17 cellular contexts compared by ENCODE assay signal in the genomic region with DNA sequence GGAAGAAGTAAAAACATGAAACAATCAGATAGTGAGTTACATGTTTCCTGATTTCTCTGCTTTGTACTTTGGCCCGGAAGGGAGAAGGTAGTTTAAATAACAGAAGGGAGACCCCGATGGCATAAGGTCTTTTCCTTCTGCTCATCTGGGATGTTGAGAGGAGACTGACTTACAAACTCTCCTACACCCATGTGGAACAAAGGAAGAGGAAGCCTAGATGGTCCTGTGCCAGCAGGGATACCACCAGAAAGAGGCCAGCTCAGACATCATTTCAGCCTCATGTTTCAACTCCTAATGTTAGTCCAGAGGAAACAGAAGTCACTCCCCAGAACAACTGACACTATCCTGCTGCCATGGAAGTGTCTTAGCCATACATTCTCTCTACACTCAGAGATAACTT.
DNase-seq lines count a peak whose midpoint lies in the region; ATAC-seq and TF ChIP-seq lines count a peak whose summit lies in the region.
"Had no signal": no experiment of that assay in that cellular context is flagged by ENCODE, and none has a peak within 500 bp of the region (broad histone marks: within the 10 kb centered on the region; RNA-seq: fewer than 3 reads in every experiment).

No MANE protein-coding gene starts in this region.

- H3K27me3 ChIP-seq in SK-N-SH (ENCODE audit: insufficient read depth) (no peaks in the 10 kb centered on the region), neural progenitor cell (no peaks in the 10 kb centered on the region), mesenchymal stem cell (ENCODE audit: control insufficient read depth in 1 of 2, insufficient read depth in 1 of 2, low read length in 2 of 2) (no peaks in the 10 kb centered on the region)
- H3K27me3 ChIP-seq: BLaER1 treated with 17β-estradiol and CSF1 and Interleukin-3, amounts not matched to agents 10 nM and 100 nM had no signal

- peaks cover 18% of the 10 kb centered on the region for H3K4me1 Mint-ChIP-seq in endothelial cell (ENCODE audit: unreplicated experiment)
- no peaks in the 10 kb centered on the region for H3K4me1 Mint-ChIP-seq in neural progenitor cell
- H3K4me1 Mint-ChIP-seq: CD8-positive, alpha-beta memory T cell; IgD-negative memory B cell had no signal

- no peak overlapping the region for H2BK5ac ChIP-seq in mesenchymal stem cell (ENCODE audit: low read depth, low read length, poor library complexity, severe bottlenecking)

- H2BK120ac ChIP-seq in mesenchymal stem cell (ENCODE audit: low read depth, low read length): no peak overlapping the region

- H3K4me1 ChIP-seq in SK-N-SH (ENCODE audit: control insufficient read depth in 1 of 2, insufficient read depth in 2 of 2, low read depth in 1 of 2, low read length in 1 of 2) (no peaks in the 10 kb centered on the region), neural progenitor cell (no peaks in the 10 kb centered on the region), mesenchymal stem cell (ENCODE audit: control insufficient read depth, insufficient read depth, low read depth, low read length) (no peaks in the 10 kb centered on the region)
- H3K4me1 ChIP-seq: BLaER1 treated with 17β-estradiol and CSF1 and Interleukin-3, amounts not matched to agents 10 nM and 100 nM had no signal

- WGBS in SK-N-SH (ENCODE audit: low lambda C conversion rate): 91% methylated on average over 2 of the region's 2 CpGs
- 90% methylated on average over 2 of the region's 2 CpGs for WGBS in mesenchymal stem cell

- H3K4me2 ChIP-seq in SK-N-SH (no peak overlapping the region), neural progenitor cell (no peak overlapping the region), mesenchymal stem cell (ENCODE audit: low read length, poor library complexity, severe bottlenecking) (no peak overlapping the region)
- H3K4me2 ChIP-seq: BLaER1 treated with 17β-estradiol and CSF1 and Interleukin-3, amounts not matched to agents 10 nM and 100 nM had no signal

- H3K9me3 ChIP-seq in SK-N-SH (no peaks in the 10 kb centered on the region), neural progenitor cell (ENCODE audit: low read depth) (no peaks in the 10 kb centered on the region), mesenchymal stem cell (ENCODE audit: control insufficient read depth, low read length) (peaks cover 27% of the 10 kb centered on the region)

- H3K79me2 ChIP-seq in SK-N-SH (ENCODE audit: insufficient read depth) (no peaks in the 10 kb centered on the region), neural progenitor cell (ENCODE audit: low read depth) (no peaks in the 10 kb centered on the region)

- no peak overlapping the region for H3K18ac ChIP-seq in mesenchymal stem cell (ENCODE audit: low read depth in 1 of 2, low read length in 2 of 2)

- H3K27ac ChIP-seq in SK-N-SH (ENCODE audit: low read depth in 2 of 2, low read length in 1 of 2): no peak overlapping the region
- H3K27ac ChIP-seq in neural progenitor cell: no peak overlapping the region
- no peak overlapping the region for H3K27ac ChIP-seq in mesenchymal stem cell (ENCODE audit: low read length, poor library complexity, severe bottlenecking)
- H3K27ac ChIP-seq: BLaER1 treated with 17β-estradiol and CSF1 and Interleukin-3, amounts not matched to agents 10 nM and 100 nM had no signal

- no peak for TF ChIP-seq EP300 in SK-N-SH (IDR thresholded peaks at IDR 0.05; ENCODE audit: borderline replicate concordance in 1 of 2, low read depth in 1 of 2, low read length in 1 of 2)

- H3K9me2 ChIP-seq in SK-N-SH: no peaks in the 10 kb centered on the region

- TF ChIP-seq CTCF in SK-N-SH (IDR thresholded peaks at IDR 0.05): no peak
- no peak for TF ChIP-seq CTCF in endothelial cell (IDR thresholded peaks at IDR 0.05; ENCODE audit: unreplicated experiment)
- TF ChIP-seq CTCF in neural progenitor cell (IDR thresholded peaks at IDR 0.05): no peak

- no peaks in the 10 kb centered on the region for H3K36me3 ChIP-seq in SK-N-SH (replicated peaks in 1 of 2; ENCODE audit: control insufficient read depth in 1 of 2, insufficient read depth in 2 of 2, low read length in 1 of 2)
- H3K36me3 ChIP-seq in neural progenitor cell: no peaks in the 10 kb centered on the region
- H3K36me3 ChIP-seq in mesenchymal stem cell (ENCODE audit: control insufficient read depth in 1 of 2, insufficient read depth in 2 of 2, low read depth in 1 of 2, low read length in 2 of 2): no peaks in the 10 kb centered on the region
- H3K36me3 ChIP-seq: BLaER1 treated with 17β-estradiol and CSF1 and Interleukin-3, amounts not matched to agents 10 nM and 100 nM had no signal

- no peaks in the 10 kb centered on the region for H3K9me3 Mint-ChIP-seq in endothelial cell (ENCODE audit: unreplicated experiment)
- H3K9me3 Mint-ChIP-seq in neural progenitor cell: peaks cover 8% of the 10 kb centered on the region

- no peak overlapping the region for H4K91ac ChIP-seq in mesenchymal stem cell (ENCODE audit: low read length)

- H4K8ac ChIP-seq in mesenchymal stem cell (ENCODE audit: low read length): no peak overlapping the region

- H3K4me3 ChIP-seq in SK-N-SH (ENCODE audit: low read depth in 2 of 2, low read length in 1 of 2) (no peak overlapping the region), neural progenitor cell (no peak overlapping the region), mesenchymal stem cell (ENCODE audit: insufficient read depth in 1 of 2, low read depth in 1 of 2, low read length in 2 of 2) (no peak overlapping the region)
- H3K4me3 ChIP-seq: BLaER1 treated with 17β-estradiol and CSF1 and Interleukin-3, amounts not matched to agents 10 nM and 100 nM had no signal

- H3F3A ChIP-seq in SK-N-SH (replicated peaks; ENCODE audit: insufficient read depth) (no peaks in the 10 kb centered on the region), neural progenitor cell (ENCODE audit: low read depth) (peaks cover 10% of the 10 kb centered on the region)

- no peak overlapping the region for H3K14ac ChIP-seq in mesenchymal stem cell (ENCODE audit: low read length in 2 of 2)

- H3K9ac ChIP-seq in SK-N-SH (no peak overlapping the region), neural progenitor cell (no peak overlapping the region), mesenchymal stem cell (ENCODE audit: low read length) (no peak overlapping the region)
- H3K9ac ChIP-seq: BLaER1 treated with 17β-estradiol and CSF1 and Interleukin-3, amounts not matched to agents 10 nM and 100 nM had no signal

- POLR2A ChIA-PET in SK-N-SH (lab: Yijun Ruan, JAX): interaction anchor here (0.6 kb wide), 1 partner anchor 122 kb away, joined by 4 read pairs; no protein-coding TSS in a partner anchor

- H2BK12ac ChIP-seq in mesenchymal stem cell (ENCODE audit: low read length in 2 of 2): no peak overlapping the region

- no peak overlapping the region for H3K4ac ChIP-seq in mesenchymal stem cell (ENCODE audit: low read depth in 1 of 2, low read length in 2 of 2)

- TF ChIP-seq RAD21 in SK-N-SH (IDR thresholded peaks at IDR 0.05; ENCODE audit: low read length): no peak

- no peak overlapping the region for H3K23ac ChIP-seq in mesenchymal stem cell (ENCODE audit: low read length in 2 of 2)

- H3K4me3 Mint-ChIP-seq in endothelial cell (ENCODE audit: unreplicated experiment) (no peak overlapping the region), neural progenitor cell (no peak overlapping the region)
- H3K4me3 Mint-ChIP-seq: CD8-positive, alpha-beta memory T cell; IgD-negative memory B cell had no signal

- H3K27me3 Mint-ChIP-seq in endothelial cell (ENCODE audit: unreplicated experiment) (peaks cover 4% of the 10 kb centered on the region), neural progenitor cell (ENCODE audit: insufficient read depth, low read depth) (no peaks in the 10 kb centered on the region)

- H4K20me1 ChIP-seq in SK-N-SH (ENCODE audit: insufficient read depth): no peaks in the 10 kb centered on the region
- H4K20me1 ChIP-seq in neural progenitor cell (ENCODE audit: low read depth): no peaks in the 10 kb centered on the region
- H4K20me1 ChIP-seq: BLaER1 treated with 17β-estradiol and CSF1 and Interleukin-3, amounts not matched to agents 10 nM and 100 nM had no signal

- H2AK5ac ChIP-seq in mesenchymal stem cell (ENCODE audit: low read length, severe bottlenecking): no peak overlapping the region

- CTCF ChIA-PET in SK-N-SH (lab: Yijun Ruan, JAX): interaction anchor here (0.7 kb wide), 1 partner anchor 250 kb away, joined by 3 read pairs; no protein-coding TSS in a partner anchor

- DNase-seq in SK-N-SH (no peak), NCI-H69 (lab: John Stamatoyannopoulos, UW) (peak; percentile 11), endothelial cell (ENCODE audit: low spot score) (peak; percentile 14), neural progenitor cell (ENCODE audit: low spot score) (no peak), NCI-H510A treated with DMSO at 0.1 percent for 48 hours (lab: John Stamatoyannopoulos, UW) (no peak), mesenchymal stem cell (no peak)
- DNase-seq: CD8-positive, alpha-beta memory T cell; DMS79 treated with DMSO at 0.1 percent for 48 hours; HCEC 1CT; NCI-H1436 treated with DMSO at 0.1 percent for 48 hours; NCI-H2029 treated with DMSO at 0.1 percent for 48 hours; NCI-H526; SHP77 had no signal

- H3K27ac Mint-ChIP-seq in endothelial cell (ENCODE audit: unreplicated experiment) (peak overlapping the region; percentile 74), neural progenitor cell (peak overlapping the region; percentile 59)
- H3K27ac Mint-ChIP-seq: CD8-positive, alpha-beta memory T cell; IgD-negative memory B cell had no signal

- ATAC-seq in SK-N-SH treated with all-trans-retinoic acid at 6 μM for 48 hours: no peak
- ATAC-seq in GM21360 (IDR thresholded peaks at IDR 0.05; ENCODE audit: unreplicated experiment): no peak

- no peak overlapping the region for H2BK15ac ChIP-seq in mesenchymal stem cell (ENCODE audit: low read depth, poor library complexity, severe bottlenecking)

- no peaks in the 10 kb centered on the region for H3K36me3 Mint-ChIP-seq in endothelial cell (ENCODE audit: low read depth, unreplicated experiment)
- no peaks in the 10 kb centered on the region for H3K36me3 Mint-ChIP-seq in neural progenitor cell
- H3K36me3 Mint-ChIP-seq: CD8-positive, alpha-beta memory T cell; IgD-negative memory B cell had no signal

- no peaks in the 10 kb centered on the region for H3K79me1 ChIP-seq in mesenchymal stem cell (replicated peaks; ENCODE audit: low read length, poor library complexity, severe bottlenecking)

- H2AFZ ChIP-seq in SK-N-SH (ENCODE audit: low read depth) (peak overlapping the region; percentile 46; the same call in 1 of the 2 replicates), neural progenitor cell (replicated peaks) (peak overlapping the region; percentile 46), mesenchymal stem cell (ENCODE audit: low read depth, low read length) (no peak overlapping the region)

TF ChIP-seq in SK-N-SH, 30 proteins besides CTCF, POLR2A, EP300 and RAD21 (continues in another document):
- TF ChIP-seq NRF1 (IDR thresholded peaks at IDR 0.05; ENCODE audit: low read depth, low read length): no peak
- no peak for TF ChIP-seq GABPA (IDR thresholded peaks at IDR 0.05; ENCODE audit: low read depth)

TF ChIP-seq in SK-N-SH treated with all-trans-retinoic acid at 6 μM for 48 hours, 23 proteins besides CTCF, POLR2A, EP300 and RAD21 (continues in another document):
- TF ChIP-seq GLIS3 (CRISPR knock-in tag; IDR thresholded peaks at IDR 0.05): no peak
- no peak for TF ChIP-seq ARNTL (CRISPR knock-in tag; IDR thresholded peaks at IDR 0.05; ENCODE audit: borderline replicate concordance, low read depth)

Comparison
In these comparisons a context has a peak if more than half of its experiments do, and no peak if none do; other contexts are left out.
1. DNase-seq: peak in NCI-H69 (single experiment) and endothelial cell (single experiment); none in SK-N-SH (single experiment), neural progenitor cell (single experiment), NCI-H510A treated with DMSO at 0.1 percent for 48 hours (single experiment) and mesenchymal stem cell (single experiment).